ENCODE assay signal across 18 cellular contexts in the genomic region with DNA sequence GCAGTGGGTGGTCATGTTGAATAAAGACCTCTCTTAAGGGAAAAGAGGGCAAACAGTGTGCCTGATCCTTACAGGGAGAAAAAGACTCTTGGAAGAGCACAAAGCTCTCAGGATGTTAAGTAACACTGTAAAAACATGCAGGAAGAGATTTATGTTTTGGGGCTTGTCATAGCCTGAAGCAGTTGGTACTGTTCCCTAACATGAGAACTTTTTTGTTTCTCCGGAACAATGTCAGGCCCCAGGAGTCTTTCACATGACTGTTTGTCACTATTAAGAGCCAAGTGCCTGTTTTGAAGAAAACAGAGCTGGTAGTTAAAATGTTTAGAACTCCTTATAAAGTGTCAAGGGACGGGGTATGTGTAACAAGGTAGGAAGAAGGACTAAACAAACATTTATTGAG.
A peak's percentile ranks its signal among the peaks of the same experiment; 100 is the strongest.
DNase-seq lines count a peak whose midpoint lies in the region; ATAC-seq and TF ChIP-seq lines count a peak whose summit lies in the region.
"Had no signal": no experiment of that assay in that cellular context is flagged by ENCODE, and none has a peak within 500 bp of the region (broad histone marks: within the 10 kb centered on the region; RNA-seq: fewer than 3 reads in every experiment).

No MANE protein-coding gene starts in this region.

- no peaks in the 10 kb centered on the region for H3K79me2 ChIP-seq in GM23338 (replicated peaks; ENCODE audit: insufficient read depth)
- H3K79me2 ChIP-seq: parathyroid adenoma had no signal

- DNase-seq in GM23338 (ENCODE audit: low spot score) (peak; percentile 26), breast epithelium (ENCODE audit: low spot score in 2 of 2) (peak in 1 of 2 donors; percentile 18), left lung (no peak), GM10266 (ENCODE audit: extremely low spot score) (no peak), SIG-M5 treated with dmso at 0.1 percent for 504 hours (lab: John Stamatoyannopoulos, UW; ENCODE audit: unreplicated experiment) (no peak)
- DNase-seq: CD4-positive, alpha-beta memory T cell; dorsolateral prefrontal cortex; hypothalamus; lower lobe of right lung; NCI-H1092 treated with DMSO at 0.1 percent for 48 hours; NCI-H524 had no signal

- no peak overlapping the region for H3K4me3 Mint-ChIP-seq in GM23338
- H3K4me3 Mint-ChIP-seq: activated naive CD4-positive, alpha-beta T cell treated with anti-CD3 and anti-CD28 coated beads, Interleukin-2, amount 50 U/mL, for 24 hours; CD4-positive, alpha-beta memory T cell; stimulated activated naive CD8-positive, alpha-beta T cell treated with anti-CD3 and anti-CD28 coated beads, Interleukin-15, Interleukin-2, amounts not matched to agents 100 ng/mL and 50 ng/mL, for 24 hours had no signal

- TF ChIP-seq CTCF in GM23338 (conservative IDR thresholded peaks at IDR 0.05; ENCODE audit: low read depth in 2 of 2) (no peak), breast epithelium (IDR thresholded peaks at IDR 0.05) (no peak), left lung (IDR thresholded peaks at IDR 0.05) (no peak), GM10266 (IDR thresholded peaks at IDR 0.05; ENCODE audit: control insufficient read depth, insufficient read depth, low read depth, missing control alignments) (no peak)

- intact Hi-C loops in breast epithelium (cut with DNase I; ENCODE audit: low total_unique reads): no loop called here
- intact Hi-C loops in left lung (cut with DNase I): no loop called here

- peaks cover 35% of the 10 kb centered on the region for H3K4me1 Mint-ChIP-seq in GM23338

- no peaks in the 10 kb centered on the region for H3K27me3 Mint-ChIP-seq in GM23338 (ENCODE audit: insufficient read depth, low read depth, poor library complexity)
- H3K27me3 Mint-ChIP-seq: activated naive CD4-positive, alpha-beta T cell treated with anti-CD3 and anti-CD28 coated beads, Interleukin-2, amount 50 U/mL, for 24 hours; CD4-positive, alpha-beta memory T cell; stimulated activated naive CD8-positive, alpha-beta T cell treated with anti-CD3 and anti-CD28 coated beads, Interleukin-15, Interleukin-2, amounts not matched to agents 100 ng/mL and 50 ng/mL, for 24 hours had no signal

- H3F3A ChIP-seq in GM23338 (replicated peaks; ENCODE audit: low read depth): no peaks in the 10 kb centered on the region

- no peak for TF ChIP-seq POLR2A in breast epithelium (IDR thresholded peaks at IDR 0.05)

- H3K4me1 ChIP-seq in GM23338 (ENCODE audit: insufficient read depth) (peaks cover 45% of the 10 kb centered on the region), breast epithelium (no peaks in the 10 kb centered on the region), left lung (no peaks in the 10 kb centered on the region), subcutaneous abdominal adipose tissue (ENCODE audit: control insufficient read depth in 5 of 5, insufficient read depth in 5 of 5, low read length in 5 of 5) (peaks cover 3 to 22% (median 10%) of the 10 kb centered on the region in 5 donors)
- H3K4me1 ChIP-seq: parathyroid adenoma had no signal

- H3K27ac Mint-ChIP-seq in GM23338: no peak overlapping the region; the same call in 1 of the 2 replicates
- H3K27ac Mint-ChIP-seq: activated naive CD4-positive, alpha-beta T cell treated with anti-CD3 and anti-CD28 coated beads, Interleukin-2, amount 50 U/mL, for 24 hours; CD4-positive, alpha-beta memory T cell; stimulated activated naive CD8-positive, alpha-beta T cell treated with anti-CD3 and anti-CD28 coated beads, Interleukin-15, Interleukin-2, amounts not matched to agents 100 ng/mL and 50 ng/mL, for 24 hours had no signal

- H3K27ac ChIP-seq in GM23338 (ENCODE audit: low read depth) (no peak overlapping the region), breast epithelium (peak overlapping the region; percentile 66 to 74), left lung (no peak overlapping the region), subcutaneous abdominal adipose tissue (ENCODE audit: low read depth, low read length) (peak overlapping the region; percentile 24)
- H3K27ac ChIP-seq: lower lobe of right lung, parathyroid adenoma, RWPE1 had no signal

- H3K36me3 ChIP-seq in GM23338 (ENCODE audit: insufficient read depth): no peaks in the 10 kb centered on the region
- no peaks in the 10 kb centered on the region for H3K36me3 ChIP-seq in breast epithelium
- no peaks in the 10 kb centered on the region for H3K36me3 ChIP-seq in left lung
- H3K36me3 ChIP-seq in subcutaneous abdominal adipose tissue (ENCODE audit: control insufficient read depth in 5 of 5, insufficient read depth in 5 of 5, low read length in 5 of 5): no peaks in the 10 kb centered on the region
- H3K36me3 ChIP-seq: lower lobe of right lung had no signal

- peak overlapping the region; percentile 36; the same call in 1 of the 2 replicates for H3K4me2 ChIP-seq in GM23338

- H3K36me3 Mint-ChIP-seq in GM23338 (ENCODE audit: low read depth): no peaks in the 10 kb centered on the region

- no peaks in the 10 kb centered on the region for H3K27me3 ChIP-seq in GM23338 (ENCODE audit: insufficient read depth)
- no peaks in the 10 kb centered on the region for H3K27me3 ChIP-seq in breast epithelium
- no peaks in the 10 kb centered on the region for H3K27me3 ChIP-seq in left lung
- H3K27me3 ChIP-seq in subcutaneous abdominal adipose tissue (ENCODE audit: control insufficient read depth in 5 of 5, insufficient read depth in 4 of 5, low read length in 5 of 5): no peaks in the 10 kb centered on the region
- H3K27me3 ChIP-seq: dorsolateral prefrontal cortex had no signal

- no peaks in the 10 kb centered on the region for H4K20me1 ChIP-seq in GM23338 (replicated peaks; ENCODE audit: insufficient read depth)

- H3K4me3 ChIP-seq in GM23338 (no peak overlapping the region), breast epithelium (no peak overlapping the region), left lung (no peak overlapping the region), subcutaneous abdominal adipose tissue (ENCODE audit: low read depth in 1 of 5, low read length in 5 of 5) (no peak overlapping the region)
- H3K4me3 ChIP-seq: dorsolateral prefrontal cortex, lower lobe of right lung had no signal

- ATAC-seq in GM23338 (peak; percentile 52), left lung (peak; percentile 17), GM19324 (IDR thresholded peaks at IDR 0.05; ENCODE audit: low FRiP score, unreplicated experiment) (no peak), HG03520 (IDR thresholded peaks at IDR 0.05; ENCODE audit: unreplicated experiment) (no peak)
- ATAC-seq: lower lobe of right lung had no signal

- H3K9me2 ChIP-seq in GM23338 (ENCODE audit: insufficient read depth): no peaks in the 10 kb centered on the region

- no peak overlapping the region for H2AFZ ChIP-seq in GM23338
- H2AFZ ChIP-seq: parathyroid adenoma had no signal

- H3K9ac ChIP-seq in subcutaneous abdominal adipose tissue (ENCODE audit: low read length in 5 of 5): peak overlapping the region in 1 of 5 donors; percentile 2
- H3K9ac ChIP-seq: parathyroid adenoma had no signal

- H3K9me3 ChIP-seq in breast epithelium: no peaks in the 10 kb centered on the region
- H3K9me3 ChIP-seq in left lung: no peaks in the 10 kb centered on the region
- no peaks in the 10 kb centered on the region for H3K9me3 ChIP-seq in subcutaneous abdominal adipose tissue (ENCODE audit: control insufficient read depth in 5 of 5, low read length in 5 of 5)
- H3K9me3 ChIP-seq: lower lobe of right lung had no signal

- H3K9me3 Mint-ChIP-seq in GM23338: no peaks in the 10 kb centered on the region
- H3K9me3 Mint-ChIP-seq: activated naive CD4-positive, alpha-beta T cell treated with anti-CD3 and anti-CD28 coated beads, Interleukin-2, amount 50 U/mL, for 24 hours; stimulated activated naive CD8-positive, alpha-beta T cell treated with anti-CD3 and anti-CD28 coated beads, Interleukin-15, Interleukin-2, amounts not matched to agents 100 ng/mL and 50 ng/mL, for 24 hours had no signal

TF ChIP-seq in GM23338, 12 proteins besides CTCF, POLR2A, EP300 and RAD21 (continues in another document):
- TF ChIP-seq, protein P1, sequence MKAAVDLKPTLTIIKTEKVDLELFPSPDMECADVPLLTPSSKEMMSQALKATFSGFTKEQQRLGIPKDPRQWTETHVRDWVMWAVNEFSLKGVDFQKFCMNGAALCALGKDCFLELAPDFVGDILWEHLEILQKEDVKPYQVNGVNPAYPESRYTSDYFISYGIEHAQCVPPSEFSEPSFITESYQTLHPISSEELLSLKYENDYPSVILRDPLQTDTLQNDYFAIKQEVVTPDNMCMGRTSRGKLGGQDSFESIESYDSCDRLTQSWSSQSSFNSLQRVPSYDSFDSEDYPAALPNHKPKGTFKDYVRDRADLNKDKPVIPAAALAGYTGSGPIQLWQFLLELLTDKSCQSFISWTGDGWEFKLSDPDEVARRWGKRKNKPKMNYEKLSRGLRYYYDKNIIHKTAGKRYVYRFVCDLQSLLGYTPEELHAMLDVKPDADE (IDR thresholded peaks at IDR 0.05): no peak
- TF ChIP-seq CREB1 (CRISPR knock-in tag; IDR thresholded peaks at IDR 0.05; ENCODE audit: low read depth): no peak
- TF ChIP-seq ZNF114 (CRISPR knock-in tag; IDR thresholded peaks at IDR 0.05): no peak
- TF ChIP-seq, protein P2, sequence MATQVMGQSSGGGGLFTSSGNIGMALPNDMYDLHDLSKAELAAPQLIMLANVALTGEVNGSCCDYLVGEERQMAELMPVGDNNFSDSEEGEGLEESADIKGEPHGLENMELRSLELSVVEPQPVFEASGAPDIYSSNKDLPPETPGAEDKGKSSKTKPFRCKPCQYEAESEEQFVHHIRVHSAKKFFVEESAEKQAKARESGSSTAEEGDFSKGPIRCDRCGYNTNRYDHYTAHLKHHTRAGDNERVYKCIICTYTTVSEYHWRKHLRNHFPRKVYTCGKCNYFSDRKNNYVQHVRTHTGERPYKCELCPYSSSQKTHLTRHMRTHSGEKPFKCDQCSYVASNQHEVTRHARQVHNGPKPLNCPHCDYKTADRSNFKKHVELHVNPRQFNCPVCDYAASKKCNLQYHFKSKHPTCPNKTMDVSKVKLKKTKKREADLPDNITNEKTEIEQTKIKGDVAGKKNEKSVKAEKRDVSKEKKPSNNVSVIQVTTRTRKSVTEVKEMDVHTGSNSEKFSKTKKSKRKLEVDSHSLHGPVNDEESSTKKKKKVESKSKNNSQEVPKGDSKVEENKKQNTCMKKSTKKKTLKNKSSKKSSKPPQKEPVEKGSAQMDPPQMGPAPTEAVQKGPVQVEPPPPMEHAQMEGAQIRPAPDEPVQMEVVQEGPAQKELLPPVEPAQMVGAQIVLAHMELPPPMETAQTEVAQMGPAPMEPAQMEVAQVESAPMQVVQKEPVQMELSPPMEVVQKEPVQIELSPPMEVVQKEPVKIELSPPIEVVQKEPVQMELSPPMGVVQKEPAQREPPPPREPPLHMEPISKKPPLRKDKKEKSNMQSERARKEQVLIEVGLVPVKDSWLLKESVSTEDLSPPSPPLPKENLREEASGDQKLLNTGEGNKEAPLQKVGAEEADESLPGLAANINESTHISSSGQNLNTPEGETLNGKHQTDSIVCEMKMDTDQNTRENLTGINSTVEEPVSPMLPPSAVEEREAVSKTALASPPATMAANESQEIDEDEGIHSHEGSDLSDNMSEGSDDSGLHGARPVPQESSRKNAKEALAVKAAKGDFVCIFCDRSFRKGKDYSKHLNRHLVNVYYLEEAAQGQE (IDR thresholded peaks at IDR 0.05; ENCODE audit: unreplicated experiment): no peak
- TF ChIP-seq NANOG (IDR thresholded peaks at IDR 0.05; ENCODE audit: borderline replicate concordance): no peak

Comparison
In these comparisons a context has a peak if more than half of its experiments do, and no peak if none do; other contexts are left out.
1. ATAC-seq: peak in GM23338 (single experiment) and left lung (single experiment); none in GM19324 (single experiment) and HG03520 (single experiment).
2. H3K27ac ChIP-seq: peak in breast epithelium (2 of 2) and subcutaneous abdominal adipose tissue (single experiment); none in GM23338 (single experiment) and left lung (0 of 2).